ENCODE assay signal across 8 cellular contexts in the genomic region with DNA sequence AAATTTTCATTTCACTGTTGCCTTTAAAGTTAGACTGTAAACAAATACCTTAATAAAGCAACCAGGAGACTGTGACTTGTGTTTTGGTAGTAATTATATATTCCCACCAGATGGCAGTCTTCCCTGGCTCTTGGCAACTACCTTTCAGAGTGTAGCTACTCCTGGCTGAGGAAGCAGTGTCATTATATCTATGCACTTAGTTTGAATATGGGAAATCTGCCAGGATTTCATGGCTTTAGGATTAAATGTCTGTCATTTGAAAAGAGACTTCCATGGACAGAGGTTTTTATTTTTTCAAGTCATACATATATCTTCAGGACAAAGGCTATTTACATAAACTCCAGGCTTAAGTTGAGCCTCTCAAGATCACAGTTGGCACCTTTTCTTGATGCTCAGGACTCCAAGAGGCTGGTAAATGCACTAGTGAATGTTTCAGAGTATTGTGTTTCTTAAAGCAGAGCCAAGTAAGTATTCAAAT.
A peak's percentile ranks its signal among the peaks of the same experiment; 100 is the strongest.
DNase-seq lines count a peak whose midpoint lies in the region; ATAC-seq and TF ChIP-seq lines count a peak whose summit lies in the region.

No MANE protein-coding gene starts in this region.

- no peak overlapping the region for H3K4me3 Mint-ChIP-seq in brain

- H3K27me3 Mint-ChIP-seq in brain: peaks cover 4% of the 10 kb centered on the region

- TF ChIP-seq CTCF in AG10803 (conservative IDR thresholded peaks at IDR 0.05; ENCODE audit: low read length): peak; percentile 77
- TF ChIP-seq CTCF in brain (conservative IDR thresholded peaks at IDR 0.05): peak; percentile 87

- H3K27ac Mint-ChIP-seq in brain: peak overlapping the region in 4 of 5 experiments; percentile 7 to 52 (median 30)

- no peaks in the 10 kb centered on the region for H3K9me3 Mint-ChIP-seq in brain

- peak; percentile 95 for ATAC-seq in GM18502 (IDR thresholded peaks at IDR 0.05; ENCODE audit: poor library complexity, unreplicated experiment)
- peak; percentile 94 for ATAC-seq in HG02798 (IDR thresholded peaks at IDR 0.05; ENCODE audit: poor library complexity, unreplicated experiment)

- H3K4me1 Mint-ChIP-seq in brain: peaks cover 11% of the 10 kb centered on the region

- H3K4me3 ChIP-seq in AG10803 (ENCODE audit: low read length): no peak overlapping the region

- DNase-seq in AG10803 (ENCODE audit: low read depth) (peak; percentile 75), NCI-H1048 (lab: John Stamatoyannopoulos, UW) (peak; percentile 73), SHP77 (lab: John Stamatoyannopoulos, UW) (peak; percentile 33 to 42), iPS-NIHi11 (ENCODE audit: low spot score) (peak; percentile 58)
- peak; percentile 5 for DNase-seq in stimulated activated CD4-positive, alpha-beta T cell treated with anti-CD3 and anti-CD28 coated beads, Interleukin-4, amount 100 ng/mL, for 1 hour

- no peaks in the 10 kb centered on the region for H3K36me3 Mint-ChIP-seq in brain

Comparison
In these comparisons a context has a peak if more than half of its experiments do, and no peak if none do; other contexts are left out.
1. DNase-seq: peak in every context shown above with its lines; median percentile 75 in AG10803; 73 in NCI-H1048; 58 in iPS-NIHi11; 38 in SHP77; 5 in stimulated activated CD4-positive, alpha-beta T cell treated with anti-CD3 and anti-CD28 coated beads, Interleukin-4, amount 100 ng/mL, for 1 hour.